Comparison of ENCODE assay signal across 26 cellular contexts in the genomic region with DNA sequence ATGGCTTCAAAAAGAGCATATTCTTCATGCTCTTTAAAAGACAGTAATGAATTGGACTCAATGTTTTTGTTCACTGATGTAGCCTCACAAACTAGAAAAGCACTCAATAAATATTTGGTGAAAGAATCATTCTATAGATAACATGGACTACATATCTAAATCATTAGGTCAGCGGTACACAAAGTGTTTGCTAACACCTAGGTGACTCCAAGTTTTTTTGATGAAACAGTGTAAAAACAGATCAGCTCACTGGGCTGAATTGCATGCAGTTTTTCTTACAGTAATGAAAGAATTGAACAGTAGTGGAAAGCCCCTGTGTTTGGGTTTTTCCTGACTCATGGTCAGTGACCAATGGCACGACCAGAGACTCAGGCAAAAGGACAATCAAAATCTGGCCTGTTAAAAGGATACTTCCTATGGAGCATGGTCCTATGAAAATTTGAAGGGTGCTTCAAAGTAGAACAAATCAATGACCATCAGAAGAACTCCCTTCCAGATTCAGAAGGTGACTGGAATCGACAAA.
"Had no signal": no experiment of that assay in that cellular context is flagged by ENCODE, and none has a peak within 500 bp of the region (broad histone marks: within the 10 kb centered on the region; RNA-seq: fewer than 3 reads in every experiment).

No MANE protein-coding gene starts in this region.

- H3K36me3 ChIP-seq: breast epithelium, esophagus squamous epithelium, gastrocnemius medialis, left ventricle myocardium inferior, transverse colon had no signal

- H3K9me3 ChIP-seq: breast epithelium, esophagus squamous epithelium, gastrocnemius medialis, left ventricle myocardium inferior, testis, transverse colon had no signal

- H3K27ac ChIP-seq: breast epithelium, epithelial cell of prostate, esophagus squamous epithelium, gastrocnemius medialis, left ventricle myocardium inferior, testis, transverse colon had no signal

- H3K27me3 ChIP-seq: breast epithelium, esophagus squamous epithelium, gastrocnemius medialis, testis, transverse colon had no signal

- ATAC-seq: gastrocnemius medialis; natural killer cell treated with Interleukin-12 subunit alpha and Interleukin-12 subunit beta and Interleukin-15 and Interleukin-18, amount 100 ng/mL, for 72 hours; right cardiac atrium had no signal

- H3K4me3 ChIP-seq: breast epithelium, esophagus squamous epithelium, gastrocnemius medialis, left ventricle myocardium inferior, lung, testis, transverse colon had no signal

- FAIRE-seq: colon, islet of Langerhans, urothelium cell line had no signal

- H3K4me1 ChIP-seq: breast epithelium, esophagus squamous epithelium, gastrocnemius medialis, left ventricle myocardium inferior, testis, transverse colon had no signal

- DNase-seq: activated CD4-positive, alpha-beta memory T cell treated with anti-CD3 and anti-CD28 coated beads for 36 hours; activated CD4-positive, alpha-beta T cell treated with anti-CD3 and anti-CD28 coated beads, Interleukin-2, amount 10 ng/mL, durations not matched to agents 24 days and 14 days; activated CD4-positive, CD25-positive, alpha-beta regulatory T cell treated with anti-CD3 and anti-CD28 coated beads, Interleukin-2, amount 50 U/mL, for 72 hours; activated CD8-positive, alpha-beta memory T cell treated with anti-CD3 and anti-CD28 coated beads, Interleukin-2, amount 50 U/mL, for 4 hours; activated effector memory CD4-positive, alpha-beta T cell treated with anti-CD3 and anti-CD28 coated beads, Interleukin-2, amount 50 U/mL, for 16 hours; activated naive CD4-positive, alpha-beta T cell treated with anti-CD3 and anti-CD28 coated beads, Interleukin-2, amount 10 ng/mL, durations not matched to agents 7 days and 5 days; activated T-cell treated with anti-CD3 and anti-CD28 coated beads, Interleukin-2, amount 50 U/mL, for 1 hour; dermis blood vessel endothelial cell; effector CD4-positive, alpha-beta T cell; esophagus squamous epithelium; gastrocnemius medialis; glutamatergic neuron; left ventricle myocardium inferior; mesendoderm; right cardiac atrium; stimulated activated CD4-positive, alpha-beta T cell treated with anti-CD3 and anti-CD28 coated beads, Interleukin-15, amount 100 ng/mL, for 24 hours; stimulated activated naive CD4-positive, alpha-beta T cell treated with Interleukin-2 at 50 U/mL for 16 hours; testis; transverse colon had no signal
